ENCODE assay signal across 1 cellular context in genomic region chr13:37047032-37047431, GRCh38.
TF ChIP-seq lines count a peak whose summit lies in the region.

No MANE protein-coding gene starts in this region.

TF ChIP-seq in HEK293, 187 proteins besides CTCF, POLR2A, EP300 and RAD21 (continued from another document and continues in another):
- no peak for TF ChIP-seq YY2 (tag by site-specific recombination; IDR thresholded peaks at IDR 0.05)
- peak; percentile 98 for TF ChIP-seq BCL11B (tag by site-specific recombination; IDR thresholded peaks at IDR 0.05; ENCODE audit: low read depth)
- TF ChIP-seq ZNF660 (tag by site-specific recombination; IDR thresholded peaks at IDR 0.05), result peak; percentile 70; the same call in 1 of the 2 replicates
- TF ChIP-seq ZNF433 (tag by site-specific recombination; IDR thresholded peaks at IDR 0.05; ENCODE audit: low read depth), result no peak
- TF ChIP-seq ZNF580 (tag by site-specific recombination; IDR thresholded peaks at IDR 0.05), result peak; percentile 98
- no peak for TF ChIP-seq ZNF777 (tag by site-specific recombination; IDR thresholded peaks at IDR 0.05; ENCODE audit: borderline replicate concordance)
- TF ChIP-seq, protein P1, sequence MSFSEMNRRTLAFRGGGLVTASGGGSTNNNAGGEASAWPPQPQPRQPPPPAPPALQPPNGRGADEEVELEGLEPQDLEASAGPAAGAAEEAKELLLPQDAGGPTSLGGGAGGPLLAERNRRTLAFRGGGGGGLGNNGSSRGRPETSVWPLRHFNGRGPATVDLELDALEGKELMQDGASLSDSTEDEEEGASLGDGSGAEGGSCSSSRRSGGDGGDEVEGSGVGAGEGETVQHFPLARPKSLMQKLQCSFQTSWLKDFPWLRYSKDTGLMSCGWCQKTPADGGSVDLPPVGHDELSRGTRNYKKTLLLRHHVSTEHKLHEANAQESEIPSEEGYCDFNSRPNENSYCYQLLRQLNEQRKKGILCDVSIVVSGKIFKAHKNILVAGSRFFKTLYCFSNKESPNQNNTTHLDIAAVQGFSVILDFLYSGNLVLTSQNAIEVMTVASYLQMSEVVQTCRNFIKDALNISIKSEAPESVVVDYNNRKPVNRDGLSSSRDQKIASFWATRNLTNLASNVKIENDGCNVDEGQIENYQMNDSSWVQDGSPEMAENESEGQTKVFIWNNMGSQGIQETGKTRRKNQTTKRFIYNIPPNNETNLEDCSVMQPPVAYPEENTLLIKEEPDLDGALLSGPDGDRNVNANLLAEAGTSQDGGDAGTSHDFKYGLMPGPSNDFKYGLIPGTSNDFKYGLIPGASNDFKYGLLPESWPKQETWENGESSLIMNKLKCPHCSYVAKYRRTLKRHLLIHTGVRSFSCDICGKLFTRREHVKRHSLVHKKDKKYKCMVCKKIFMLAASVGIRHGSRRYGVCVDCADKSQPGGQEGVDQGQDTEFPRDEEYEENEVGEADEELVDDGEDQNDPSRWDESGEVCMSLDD (tag by site-specific recombination; IDR thresholded peaks at IDR 0.05), result no peak
- TF ChIP-seq ZNF140 (tag by site-specific recombination; IDR thresholded peaks at IDR 0.05), result no peak
- peak; percentile 97 for TF ChIP-seq ZNF24 (tag by site-specific recombination; IDR thresholded peaks at IDR 0.05)
- no peak for TF ChIP-seq ZNF837 (tag by site-specific recombination; IDR thresholded peaks at IDR 0.05)
- TF ChIP-seq SCRT1 (tag by site-specific recombination; IDR thresholded peaks at IDR 0.05; ENCODE audit: borderline replicate concordance), result peak; percentile 98
- TF ChIP-seq ZBTB1 (tag by site-specific recombination; IDR thresholded peaks at IDR 0.05), result no peak
- TF ChIP-seq ZNF157 (tag by site-specific recombination; IDR thresholded peaks at IDR 0.05), result no peak
- TF ChIP-seq ZNF560 (tag by site-specific recombination; IDR thresholded peaks at IDR 0.05; ENCODE audit: borderline replicate concordance), result no peak
- no peak for TF ChIP-seq ZFP37 (tag by site-specific recombination; IDR thresholded peaks at IDR 0.05)
- no peak for TF ChIP-seq MZF1 (tag by site-specific recombination; IDR thresholded peaks at IDR 0.05; ENCODE audit: borderline replicate concordance)
- peak; percentile 81; the same call in 1 of the 2 replicates for TF ChIP-seq ZFP69B (tag by site-specific recombination; IDR thresholded peaks at IDR 0.05)
- TF ChIP-seq ZSCAN18 (tag by site-specific recombination; IDR thresholded peaks at IDR 0.05), result no peak
- TF ChIP-seq ZNF48 (tag by site-specific recombination; IDR thresholded peaks at IDR 0.05), result no peak
- TF ChIP-seq TRIM28 (IDR thresholded peaks at IDR 0.05; ENCODE audit: borderline replicate concordance, low read length), result no peak
- TF ChIP-seq GLI2 (tag by site-specific recombination; IDR thresholded peaks at IDR 0.05; ENCODE audit: borderline replicate concordance, low read depth), result peak; percentile 98
- no peak for TF ChIP-seq ZNF37A (tag by site-specific recombination; IDR thresholded peaks at IDR 0.05)
- no peak for TF ChIP-seq ZNF510 (tag by site-specific recombination; IDR thresholded peaks at IDR 0.05; ENCODE audit: insufficient replicate concordance)
- TF ChIP-seq ZNF549 (tag by site-specific recombination; IDR thresholded peaks at IDR 0.05), result no peak
- TF ChIP-seq, protein P2, sequence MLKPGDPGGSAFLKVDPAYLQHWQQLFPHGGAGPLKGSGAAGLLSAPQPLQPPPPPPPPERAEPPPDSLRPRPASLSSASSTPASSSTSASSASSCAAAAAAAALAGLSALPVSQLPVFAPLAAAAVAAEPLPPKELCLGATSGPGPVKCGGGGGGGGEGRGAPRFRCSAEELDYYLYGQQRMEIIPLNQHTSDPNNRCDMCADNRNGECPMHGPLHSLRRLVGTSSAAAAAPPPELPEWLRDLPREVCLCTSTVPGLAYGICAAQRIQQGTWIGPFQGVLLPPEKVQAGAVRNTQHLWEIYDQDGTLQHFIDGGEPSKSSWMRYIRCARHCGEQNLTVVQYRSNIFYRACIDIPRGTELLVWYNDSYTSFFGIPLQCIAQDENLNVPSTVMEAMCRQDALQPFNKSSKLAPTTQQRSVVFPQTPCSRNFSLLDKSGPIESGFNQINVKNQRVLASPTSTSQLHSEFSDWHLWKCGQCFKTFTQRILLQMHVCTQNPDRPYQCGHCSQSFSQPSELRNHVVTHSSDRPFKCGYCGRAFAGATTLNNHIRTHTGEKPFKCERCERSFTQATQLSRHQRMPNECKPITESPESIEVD (tag by site-specific recombination; IDR thresholded peaks at IDR 0.05), result peak; percentile 100
- TF ChIP-seq SETDB1 (IDR thresholded peaks at IDR 0.05; ENCODE audit: insufficient read length, low read length), result no peak
- no peak for TF ChIP-seq SP3 (tag by site-specific recombination; IDR thresholded peaks at IDR 0.05)
- TF ChIP-seq ZNF341 (tag by site-specific recombination; IDR thresholded peaks at IDR 0.05; ENCODE audit: low read depth), result peak; percentile 30; the same call in 1 of the 2 replicates
- no peak for TF ChIP-seq ZNF514 (tag by site-specific recombination; IDR thresholded peaks at IDR 0.05)
- no peak for TF ChIP-seq PRDM2 (tag by site-specific recombination; IDR thresholded peaks at IDR 0.05; ENCODE audit: borderline replicate concordance)
- no peak for TF ChIP-seq HOXA7 (CRISPR knock-in tag; IDR thresholded peaks at IDR 0.05; ENCODE audit: borderline replicate concordance)
- no peak for TF ChIP-seq ZNF274 (IDR thresholded peaks at IDR 0.05; ENCODE audit: low read length)
- TF ChIP-seq ZNF274 (tag by site-specific recombination; IDR thresholded peaks at IDR 0.05; ENCODE audit: borderline replicate concordance), result no peak
- peak; percentile 41; the same call in 1 of the 2 replicates for TF ChIP-seq ZNF518A (tag by site-specific recombination; conservative IDR thresholded peaks at IDR 0.05; ENCODE audit: low read depth)
- TF ChIP-seq ZNF138 (tag by site-specific recombination; IDR thresholded peaks at IDR 0.05; ENCODE audit: borderline replicate concordance), result no peak
- TF ChIP-seq, protein P3, sequence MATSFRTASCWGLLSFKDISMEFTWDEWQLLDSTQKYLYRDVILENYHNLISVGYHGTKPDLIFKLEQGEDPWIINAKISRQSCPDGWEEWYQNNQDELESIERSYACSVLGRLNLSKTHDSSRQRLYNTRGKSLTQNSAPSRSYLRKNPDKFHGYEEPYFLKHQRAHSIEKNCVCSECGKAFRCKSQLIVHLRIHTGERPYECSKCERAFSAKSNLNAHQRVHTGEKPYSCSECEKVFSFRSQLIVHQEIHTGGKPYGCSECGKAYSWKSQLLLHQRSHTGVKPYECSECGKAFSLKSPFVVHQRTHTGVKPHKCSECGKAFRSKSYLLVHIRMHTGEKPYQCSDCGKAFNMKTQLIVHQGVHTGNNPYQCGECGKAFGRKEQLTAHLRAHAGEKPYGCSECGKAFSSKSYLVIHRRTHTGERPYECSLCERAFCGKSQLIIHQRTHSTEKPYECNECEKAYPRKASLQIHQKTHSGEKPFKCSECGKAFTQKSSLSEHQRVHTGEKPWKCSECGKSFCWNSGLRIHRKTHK (tag by site-specific recombination; IDR thresholded peaks at IDR 0.05), result no peak
- TF ChIP-seq ZBTB21 (tag by site-specific recombination; IDR thresholded peaks at IDR 0.05), result peak; percentile 31; the same call in 1 of the 2 replicates
- TF ChIP-seq ZNF701 (tag by site-specific recombination; IDR thresholded peaks at IDR 0.05), result no peak
- TF ChIP-seq KLF10 (tag by site-specific recombination; IDR thresholded peaks at IDR 0.05), result peak; percentile 86
- TF ChIP-seq ZBTB7A (tag by site-specific recombination; IDR thresholded peaks at IDR 0.05; ENCODE audit: low read depth), result no peak
- no peak for TF ChIP-seq ZNF677 (tag by site-specific recombination; IDR thresholded peaks at IDR 0.05)
- peak; percentile 99 for TF ChIP-seq IKZF3 (tag by site-specific recombination; IDR thresholded peaks at IDR 0.05)
- no peak for TF ChIP-seq ZNF302 (tag by site-specific recombination; IDR thresholded peaks at IDR 0.05; ENCODE audit: low read depth)
- TF ChIP-seq ZNF76 (tag by site-specific recombination; IDR thresholded peaks at IDR 0.05; ENCODE audit: borderline replicate concordance, low read depth), result no peak
